8 cellular contexts compared by ENCODE assay signal in genomic region chr2:130355181-130355577, GRCh38. TPM values are rescaled to one million over a fixed set of nuclear protein-coding genes. Genes with fewer than 3 reads are reported as not detected.
DNase-seq lines count a peak whose midpoint lies in the region; ATAC-seq, FAIRE-seq and TF ChIP-seq lines count a peak whose summit lies in the region.

No MANE protein-coding gene starts in this region.

- 14% methylated on average over 19 of the region's 19 CpGs for WGBS in mesenchymal stem cell

- H2AK5ac ChIP-seq in mesenchymal stem cell (ENCODE audit: low read length, severe bottlenecking), result no peak overlapping the region

- peak overlapping the region; percentile 83 for H2BK120ac ChIP-seq in mesenchymal stem cell (ENCODE audit: low read depth, low read length)

- peak overlapping the region in 1 of 2 experiments; percentile 30 for H3K14ac ChIP-seq in mesenchymal stem cell (ENCODE audit: low read length in 2 of 2)

- H2BK5ac ChIP-seq in mesenchymal stem cell (ENCODE audit: low read depth, low read length, poor library complexity, severe bottlenecking), result no peak overlapping the region

- ATAC-seq in sciatic nerve (no peak), GM19324 (IDR thresholded peaks at IDR 0.05; ENCODE audit: low FRiP score, unreplicated experiment) (no peak), GM18498 (IDR thresholded peaks at IDR 0.05; ENCODE audit: unreplicated experiment) (no peak)

- TF ChIP-seq POLR2A in vagina (IDR thresholded peaks at IDR 0.05), result no peak

- peak overlapping the region; percentile 76 to 83 for H3K18ac ChIP-seq in mesenchymal stem cell (ENCODE audit: low read depth in 1 of 2, low read length in 2 of 2)

- peak overlapping the region; percentile 79 for H4K8ac ChIP-seq in mesenchymal stem cell (ENCODE audit: low read length)

- peak overlapping the region; percentile 97 for H3K4me2 ChIP-seq in mesenchymal stem cell (ENCODE audit: low read length, poor library complexity, severe bottlenecking)

- H2BK12ac ChIP-seq in mesenchymal stem cell (ENCODE audit: low read length in 2 of 2), result no peak overlapping the region

- H3K27me3 ChIP-seq in bronchial epithelial cell (ENCODE audit: control insufficient read depth, insufficient read depth, low read length), result no peaks in the 10 kb centered on the region
- H3K27me3 ChIP-seq in mesenchymal stem cell (ENCODE audit: control insufficient read depth in 1 of 2, insufficient read depth in 1 of 2, low read length in 2 of 2), result no peaks in the 10 kb centered on the region
- H3K27me3 ChIP-seq in vagina, result no peaks in the 10 kb centered on the region

- no peak overlapping the region for H2BK15ac ChIP-seq in mesenchymal stem cell (ENCODE audit: low read depth, poor library complexity, severe bottlenecking)

- FAIRE-seq in bronchial epithelial cell (lab: Jason Lieb, UNC), result no peak

- H4K91ac ChIP-seq in mesenchymal stem cell (ENCODE audit: low read length), result no peak overlapping the region

- peak overlapping the region; percentile 77 for H3K9ac ChIP-seq in mesenchymal stem cell (ENCODE audit: low read length)

- intact Hi-C loops in vagina (cut with DNase I), result no loop called here
- intact Hi-C loops in sciatic nerve (cut with DNase I), result no loop called here

- no peaks in the 10 kb centered on the region for H3K9me3 ChIP-seq in mesenchymal stem cell (ENCODE audit: control insufficient read depth, low read length)
- H3K9me3 ChIP-seq in vagina, result no peaks in the 10 kb centered on the region

- no peak for TF ChIP-seq CTCF in C4-2B (conservative IDR thresholded peaks at IDR 0.05)
- TF ChIP-seq CTCF in bronchial epithelial cell (IDR thresholded peaks at IDR 0.05; ENCODE audit: insufficient read depth, low read length, severe bottlenecking), result no peak
- no peak for TF ChIP-seq CTCF in vagina (IDR thresholded peaks at IDR 0.05)

- peaks cover 15% of the 10 kb centered on the region for H3K79me1 ChIP-seq in mesenchymal stem cell (replicated peaks; ENCODE audit: low read length, poor library complexity, severe bottlenecking)

- no peak overlapping the region for H3K4ac ChIP-seq in mesenchymal stem cell (ENCODE audit: low read depth in 1 of 2, low read length in 2 of 2)

- peak overlapping the region; percentile 72 for H2AFZ ChIP-seq in mesenchymal stem cell (ENCODE audit: low read depth, low read length)

- H3K36me3 ChIP-seq in bronchial epithelial cell (ENCODE audit: control insufficient read depth, insufficient read depth, low read length) (no peaks in the 10 kb centered on the region), mesenchymal stem cell (ENCODE audit: control insufficient read depth in 1 of 2, insufficient read depth in 2 of 2, low read depth in 1 of 2, low read length in 2 of 2) (no peaks in the 10 kb centered on the region), vagina (no peaks in the 10 kb centered on the region)

- H3K4me3 ChIP-seq in Jurkat, Clone E6-1 (ENCODE audit: low read length), result peak overlapping the region; percentile 55; the same call in 1 of the 2 replicates
- H3K4me3 ChIP-seq in bronchial epithelial cell (ENCODE audit: low read depth, low read length) (peak overlapping the region; percentile 89), mesenchymal stem cell (ENCODE audit: insufficient read depth in 1 of 2, low read depth in 1 of 2, low read length in 2 of 2) (peak overlapping the region; percentile 74 to 84), vagina (peak overlapping the region; percentile 63 to 86)

- peaks cover 12% of the 10 kb centered on the region for H3K4me1 ChIP-seq in mesenchymal stem cell (ENCODE audit: control insufficient read depth, insufficient read depth, low read depth, low read length)
- peaks cover 26% of the 10 kb centered on the region for H3K4me1 ChIP-seq in vagina

- H3K27ac ChIP-seq in C4-2B (peak overlapping the region; percentile 95), mesenchymal stem cell (ENCODE audit: low read length, poor library complexity, severe bottlenecking) (no peak overlapping the region), vagina (peak overlapping the region; percentile 69)

- DNase-seq in Jurkat, Clone E6-1 (ENCODE audit: low read depth, low spot score), result no peak
- DNase-seq in bronchial epithelial cell (ENCODE audit: low read depth) (no peak), mesenchymal stem cell (peak; percentile 25), vagina (ENCODE audit: extremely low spot score in 2 of 2) (no peak), sciatic nerve (ENCODE audit: low spot score) (no peak)

- H3K23ac ChIP-seq in mesenchymal stem cell (ENCODE audit: low read length in 2 of 2), result no peak overlapping the region

RNA-seq across cellular contexts. Expression of gene PTPN18, which starts 0.7 kb away (rescaled TPM):
- 47.0 TPM for polyA plus RNA-seq in Jurkat, Clone E6-1 (2012; ENCODE audit: insufficient read depth, insufficient read length)
- 12.7 and 14.5 TPM in 2 replicates for total RNA-seq in bronchial epithelial cell
- polyA plus RNA-seq in mesenchymal stem cell (2013, experiment 1 of 2), result 17.3 TPM
- polyA plus RNA-seq in mesenchymal stem cell (2013, experiment 2 of 2), result 17.3 TPM
- 26.0 TPM for total RNA-seq in vagina
- total RNA-seq in sciatic nerve, result 44.7 TPM

RNA-seq across cellular contexts. Expression of gene IMP4, which starts 12.5 kb away (rescaled TPM):
- polyA plus RNA-seq in Jurkat, Clone E6-1 (2012; ENCODE audit: insufficient read depth, insufficient read length), result 168 TPM
- total RNA-seq in bronchial epithelial cell (145 and 173 TPM in 2 replicates), vagina (88.4 TPM), sciatic nerve (43.0 TPM)
- polyA plus RNA-seq in mesenchymal stem cell (2013, experiment 1 of 2), result 65.5 TPM
- 61.8 TPM for polyA plus RNA-seq in mesenchymal stem cell (2013, experiment 2 of 2)
